Comparison of ENCODE assay signal across 12 cellular contexts in the genomic region with DNA sequence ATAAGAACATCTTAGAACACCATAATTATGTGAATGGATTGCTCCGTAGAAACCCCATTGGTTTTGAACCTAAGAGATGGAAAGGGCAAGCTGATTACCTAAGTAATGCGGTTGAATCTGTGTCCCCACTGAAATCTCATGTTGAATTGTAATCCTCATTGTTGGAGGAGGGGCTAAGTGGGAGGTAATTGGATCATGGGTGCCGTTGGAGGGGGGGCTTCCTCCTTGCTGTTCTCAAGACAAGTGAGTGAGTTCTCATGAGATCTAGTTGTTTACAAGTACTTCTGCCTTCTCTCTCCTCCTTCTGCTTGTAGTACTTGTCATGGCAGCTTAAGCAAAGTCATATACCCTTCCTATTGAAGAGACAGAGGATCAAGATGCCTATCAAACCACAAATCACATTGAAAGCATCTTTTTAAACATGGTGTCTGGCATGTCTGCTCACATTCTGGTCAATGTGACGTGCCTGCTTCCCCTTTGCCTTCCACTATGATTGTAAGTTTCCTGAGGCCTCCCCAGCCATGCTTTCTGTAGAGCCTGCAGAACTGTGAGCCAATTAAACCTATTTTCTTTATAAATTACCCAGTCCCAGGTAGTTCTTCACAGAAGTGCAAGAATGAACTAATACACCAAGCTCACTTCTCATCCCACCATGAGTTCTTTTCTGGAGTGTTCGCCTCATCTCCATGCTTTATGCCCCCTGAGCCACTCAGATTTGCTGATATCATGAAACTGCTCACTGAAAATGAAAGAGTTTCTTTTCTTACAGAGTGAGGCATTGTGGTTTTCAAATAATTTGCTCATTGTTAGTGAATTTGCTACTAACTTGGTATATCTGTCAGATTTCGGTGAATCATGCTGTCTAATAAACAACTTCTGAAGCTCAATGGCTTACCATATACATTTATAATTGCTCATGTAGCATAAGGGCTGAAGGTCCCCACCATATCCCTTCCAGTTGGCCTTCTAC. TPM values are rescaled to one million over a fixed set of nuclear protein-coding genes. Genes with fewer than 3 reads are reported as not detected.
DNase-seq lines count a peak whose midpoint lies in the region; ATAC-seq and TF ChIP-seq lines count a peak whose summit lies in the region.
"Had no signal": no experiment of that assay in that cellular context is flagged by ENCODE, and none has a peak within 500 bp of the region (broad histone marks: within the 10 kb centered on the region; RNA-seq: fewer than 3 reads in every experiment).

No MANE protein-coding gene starts in this region.

- 59 to 72% methylated on average over 6 of the region's 6 CpGs for WGBS in tibial nerve, 2 donors

- DNase-seq in AG04450 (ENCODE audit: low read depth, low spot score) (peak; percentile 42), LHCN-M2 (ENCODE audit: low read depth) (peak; percentile 50), Ammon's horn (ENCODE audit: low spot score) (no peak), tibial nerve (ENCODE audit: low spot score in 2 of 2) (no peak), SW480 (ENCODE audit: low spot score) (no peak)
- no peak for DNase-seq in activated CD4-positive, alpha-beta T cell treated with anti-CD3 and anti-CD28 coated beads, Interleukin-2, amount 50 U/mL, for 1 hour
- DNase-seq: colonic mucosa; mesendoderm; NCI-H510A; stimulated activated naive B cell treated with anti-CD40 and anti-IgM and Interleukin-4, amounts not matched to agents 10 μg/mL and 1 μg/mL and 100 μg/mL, for 72 hours had no signal

- CTCF ChIA-PET in AG04450 (lab: Charles Lee) = interaction anchor here (1.3 kb wide), 1 partner anchor 104 kb away, joined by 3 read pairs; no protein-coding TSS in a partner anchor

- H3K27me3 ChIP-seq in AG04450 (ENCODE audit: control insufficient read depth, insufficient read depth, low read length) = no peaks in the 10 kb centered on the region
- H3K27me3 ChIP-seq in tibial nerve = no peaks in the 10 kb centered on the region
- H3K27me3 ChIP-seq: colonic mucosa had no signal

- H3K4me3 ChIP-seq in AG04450 (ENCODE audit: low read depth, low read length) (no peak overlapping the region), tibial nerve (no peak overlapping the region)
- H3K4me3 ChIP-seq: colonic mucosa had no signal

- TF ChIP-seq POLR2A in tibial nerve (IDR thresholded peaks at IDR 0.05) = no peak

- H3K36me3 ChIP-seq in tibial nerve = no peaks in the 10 kb centered on the region
- H3K36me3 ChIP-seq: colonic mucosa had no signal

- TF ChIP-seq CTCF in AG04450 (IDR thresholded peaks at IDR 0.05; ENCODE audit: low read depth, low read length) (no peak), tibial nerve (IDR thresholded peaks at IDR 0.05) (no peak)

- no peak for TF ChIP-seq EP300 in tibial nerve (IDR thresholded peaks at IDR 0.05)

- no peaks in the 10 kb centered on the region for H3K9me3 ChIP-seq in AG04450 (ENCODE audit: control insufficient read depth, insufficient read depth, low read length)
- no peaks in the 10 kb centered on the region for H3K9me3 ChIP-seq in tibial nerve
- H3K9me3 ChIP-seq: colonic mucosa had no signal

- H3K27ac ChIP-seq in AG04450 (ENCODE audit: low read depth, low read length) = no peak overlapping the region
- peak overlapping the region in 2 of 4 donors; percentile 21 to 81 for H3K27ac ChIP-seq in tibial nerve
- H3K27ac ChIP-seq: colonic mucosa had no signal

- POLR2A ChIA-PET in AG04450 (lab: Yijun Ruan, JAX) = no interaction called here

- ATAC-seq in GM19452 (IDR thresholded peaks at IDR 0.05; ENCODE audit: unreplicated experiment) (peak; percentile 86), HG02943 (IDR thresholded peaks at IDR 0.05; ENCODE audit: low read depth, unreplicated experiment) (peak; percentile 93)
- ATAC-seq: stimulated activated naive B cell treated with anti-CD40 and anti-IgM and Interleukin-4, amounts not matched to agents 10 μg/mL and 1 μg/mL and 100 μg/mL, for 72 hours had no signal

- H3K4me1 ChIP-seq in tibial nerve = peaks cover 0 to 4% (median 2%) of the 10 kb centered on the region in 4 donors
- H3K4me1 ChIP-seq: colonic mucosa had no signal

RNA-seq across cellular contexts. Expression of gene KCNE4, which starts 23.6 kb away (rescaled TPM):
- polyA plus RNA-seq in AG04450 (2011; rRNA removed) = 10.6 and 12.5 TPM in 2 replicates
- 10.1 and 11.0 TPM in 2 replicates for polyA minus RNA-seq in AG04450 (2011; rRNA and poly(A)+ RNA removed)
- total RNA-seq in LHCN-M2 (2014; rRNA removed) (4.0 and 6.3 TPM in 2 replicates), tibial nerve (10 to 100 TPM in 1 of 4 donors, 1 to 10 TPM in 3; 8.2 to 12.2 (median 8.7) TPM)
- polyA plus RNA-seq in LHCN-M2 (2012) = 8.3 TPM

Comparison
In these comparisons a context has a peak if more than half of its experiments do, and no peak if none do; other contexts are left out.
1. DNase-seq: peak in AG04450 (single experiment) and LHCN-M2 (single experiment); none in Ammon's horn (single experiment), activated CD4-positive, alpha-beta T cell treated with anti-CD3 and anti-CD28 coated beads, Interleukin-2, amount 50 U/mL, for 1 hour (single experiment), tibial nerve (0 of 2) and SW480 (single experiment).